ENCODE assay signal across 18 cellular contexts in the genomic region with DNA sequence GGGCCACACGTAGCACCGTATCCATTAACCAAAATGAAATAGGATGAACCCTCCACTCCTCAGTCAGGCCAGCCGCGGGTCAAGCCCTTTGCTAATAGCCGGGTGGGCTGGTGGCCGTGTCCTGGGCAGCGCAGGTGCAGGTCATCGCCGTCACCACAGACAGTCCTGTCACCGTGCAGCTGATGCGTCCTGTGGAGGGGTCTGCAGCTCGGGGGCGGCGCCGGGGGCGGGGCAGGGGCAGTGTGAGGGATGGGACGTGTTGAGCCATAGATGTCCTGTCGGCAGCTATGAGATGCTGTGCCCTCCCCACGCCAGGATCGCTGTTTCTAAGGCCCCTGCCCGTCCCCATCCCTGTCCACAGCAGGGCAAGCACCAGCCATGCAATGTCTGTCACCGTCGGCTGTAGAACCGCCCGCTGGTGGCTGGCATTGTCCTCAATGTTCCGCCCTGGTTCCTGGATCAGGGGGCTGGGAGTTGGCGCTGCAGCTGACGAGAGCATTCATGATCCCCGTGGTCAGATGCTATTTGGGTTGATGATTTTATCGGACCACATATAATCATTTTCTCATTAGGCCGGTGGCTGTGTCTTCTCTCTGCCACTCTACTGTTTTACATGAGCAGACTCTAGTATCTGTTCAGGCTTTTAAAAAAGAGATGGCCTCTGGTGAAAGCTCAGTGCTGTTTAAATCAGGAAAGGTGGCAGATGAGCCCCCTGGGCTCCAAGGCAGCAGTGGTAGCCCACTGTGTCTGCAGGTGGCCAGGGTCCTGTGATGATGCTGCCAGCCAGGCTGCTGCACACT.
"Had no signal": no experiment of that assay in that cellular context is flagged by ENCODE, and none has a peak within 500 bp of the region (broad histone marks: within the 10 kb centered on the region; RNA-seq: fewer than 3 reads in every experiment).

No MANE protein-coding gene starts in this region.

- H3K9ac ChIP-seq: neural progenitor cell had no signal

- ATAC-seq: activated CD8-positive, alpha-beta T cell treated with anti-CD3 and anti-CD28 coated beads for 36 hours; T-helper 17 cell had no signal

- H3K4me3 ChIP-seq: neural progenitor cell, ovary, skin epidermis, tibial nerve, uterus had no signal

- DNase-seq: activated CD4-positive, alpha-beta T cell treated with anti-CD3 and anti-CD28 coated beads for 4 hours; activated CD8-positive, alpha-beta T cell treated with anti-CD3 and anti-CD28 coated beads for 36 hours; activated gamma-delta T cell; activated T-cell treated with anti-CD3 and anti-CD28 coated beads, Interleukin-2, amount 50 U/mL, for 48 hours; cortex of kidney; effector CD4-positive, alpha-beta T cell; foreskin fibroblast; head of caudate nucleus; immature natural killer cell; stimulated activated CD4-positive, alpha-beta T cell treated with anti-CD3 and anti-CD28 coated beads, Interleukin-4, amount 100 ng/mL, for 24 hours; stimulated activated naive CD4-positive, alpha-beta T cell; substantia nigra; T-helper 17 cell; uterus had no signal

- H3K9me3 ChIP-seq: ovary had no signal

- H3K36me3 ChIP-seq: ovary, uterus had no signal

- H3K27ac ChIP-seq: neural progenitor cell, ovary, uterus had no signal

- H3K27me3 ChIP-seq: neural progenitor cell, ovary, tibial nerve, uterus had no signal
